In the genomic region with DNA sequence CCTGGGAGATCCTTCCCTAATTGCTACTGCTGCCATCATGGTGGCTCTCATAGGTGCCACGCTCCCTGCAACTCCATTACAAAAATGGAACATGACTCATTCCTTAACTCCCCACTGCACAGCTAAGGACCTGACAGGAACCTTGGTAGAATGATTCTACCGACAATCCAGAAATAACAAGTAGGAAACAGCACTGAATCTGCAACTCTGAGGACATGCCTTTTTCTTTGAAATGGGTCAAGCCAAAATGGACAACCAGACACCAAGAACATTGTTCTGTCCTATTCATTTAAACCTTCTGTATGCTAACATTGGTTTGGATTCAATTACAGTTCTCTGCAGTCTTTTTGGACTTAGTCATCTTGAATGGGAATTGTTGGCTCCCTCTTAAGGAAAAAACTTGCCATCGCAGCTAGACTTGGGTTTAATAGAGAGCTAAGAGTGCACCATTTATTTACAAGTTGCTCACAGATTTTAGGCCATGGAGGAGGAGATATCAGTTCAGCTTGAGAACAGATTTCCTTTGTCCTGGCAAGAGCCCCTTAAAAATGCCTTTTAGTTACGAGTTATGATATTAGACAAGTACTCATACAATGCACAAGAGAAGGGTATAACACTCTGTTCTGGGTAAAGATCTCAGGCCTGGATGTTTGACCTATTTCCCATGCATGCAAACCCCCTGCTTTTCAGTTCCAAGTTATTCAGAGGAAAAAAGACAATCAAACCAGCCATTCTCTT, we compare ENCODE assay signal across 8 cellular contexts. TPM values are rescaled to one million over a fixed set of nuclear protein-coding genes. Genes with fewer than 3 reads are reported as not detected.
DNase-seq lines count a peak whose midpoint lies in the region; ATAC-seq and TF ChIP-seq lines count a peak whose summit lies in the region.

No MANE protein-coding gene starts in this region.

- H3K4me3 Mint-ChIP-seq in brain = no peak overlapping the region

- TF ChIP-seq CTCF in brain (conservative IDR thresholded peaks at IDR 0.05) = peak; percentile 49 to 50

- peaks cover 30% of the 10 kb centered on the region for H3K4me1 Mint-ChIP-seq in brain

- peak overlapping the region in 1 of 5 experiments; percentile 39 for H3K27ac Mint-ChIP-seq in brain

- DNase-seq in ACHN = peak; percentile 89
- peak; percentile 76 for DNase-seq in GM03348 (ENCODE audit: low spot score)
- peak; percentile 45 for DNase-seq in NCI-H2227 treated with DMSO at 0.1 percent for 48 hours (lab: John Stamatoyannopoulos, UW)
- no peak for DNase-seq in left lobe of liver (ENCODE audit: low spot score)
- no peak for DNase-seq in GF-D8 (lab: John Stamatoyannopoulos, UW)
- no peak for DNase-seq in stimulated activated naive CD4-positive, alpha-beta T cell treated with Interleukin-2 at 50 U/mL for 16 hours (lab: John Stamatoyannopoulos, UW)

- ATAC-seq in left lobe of liver = peak; percentile 81
- ATAC-seq in GM19395 (IDR thresholded peaks at IDR 0.05; ENCODE audit: unreplicated experiment) = no peak

- H3K27me3 Mint-ChIP-seq in brain = no peaks in the 10 kb centered on the region

- in situ Hi-C loops in ACHN (cut with HindIII; ENCODE audit: low pct_ligation_motif_present, low pct_unique_long_range_greater_than_20kb, low sequenced_read_pairs) = no loop called here

- H3K36me3 Mint-ChIP-seq in brain = no peaks in the 10 kb centered on the region

- no peaks in the 10 kb centered on the region for H3K9me3 Mint-ChIP-seq in brain

RNA-seq across cellular contexts. Expression of gene NSRP1, which starts 20.9 kb away (rescaled TPM):
- 13.1 TPM for polyA plus RNA-seq in brain (ENCODE audit: insufficient read depth, low read depth, low replicate concordance)
- 9.4 TPM for total RNA-seq in left lobe of liver

Comparison
In these comparisons a context has a peak if more than half of its experiments do, and no peak if none do; other contexts are left out.
1. DNase-seq: peak in ACHN (single experiment), GM03348 (single experiment) and NCI-H2227 treated with DMSO at 0.1 percent for 48 hours (single experiment); none in left lobe of liver (single experiment), GF-D8 (single experiment) and stimulated activated naive CD4-positive, alpha-beta T cell treated with Interleukin-2 at 50 U/mL for 16 hours (single experiment).